In the genomic region with DNA sequence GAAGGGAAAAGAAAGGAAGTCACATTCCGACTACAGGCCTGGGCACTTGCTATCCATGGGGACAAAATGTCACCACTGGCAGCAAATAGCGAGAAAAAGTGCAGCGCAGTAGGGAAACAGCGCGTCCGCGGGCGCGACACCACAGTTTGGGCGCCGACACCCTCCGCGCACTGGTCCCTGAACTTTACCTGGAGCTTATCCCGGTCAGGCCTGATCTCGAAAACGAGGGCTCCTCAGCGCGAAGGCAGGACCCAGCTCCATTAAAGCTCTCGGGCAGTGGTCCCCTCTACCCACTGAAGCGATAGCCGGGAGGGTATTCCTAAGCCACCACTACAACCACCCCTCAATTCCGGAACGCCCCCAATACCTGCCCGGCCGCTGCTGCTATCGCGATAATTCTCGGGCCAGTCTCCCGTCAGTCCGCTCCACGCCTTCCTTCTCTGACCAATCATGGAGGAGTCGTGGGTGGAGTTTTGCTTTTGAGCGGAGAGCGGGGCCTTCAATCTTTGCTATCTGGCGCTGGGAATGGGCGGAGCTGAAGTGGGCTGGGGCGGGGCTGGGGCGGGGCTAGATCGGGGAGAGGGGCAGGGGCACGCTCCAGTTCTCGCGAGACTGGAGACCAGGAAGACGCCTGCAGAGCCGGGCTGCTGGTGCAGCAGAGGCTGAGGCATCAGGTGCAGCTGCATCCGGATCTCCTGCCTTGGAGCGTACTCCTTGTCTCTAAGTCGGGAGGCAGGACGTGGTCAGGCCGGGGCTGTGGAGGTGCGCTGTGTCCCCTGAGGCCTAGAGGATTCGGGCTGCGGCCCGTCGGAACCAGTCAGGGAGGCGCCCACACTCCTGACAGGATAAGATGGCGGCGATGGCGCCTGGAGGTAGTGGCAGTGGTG, we compare ENCODE assay signal across 8 cellular contexts. TPM values are rescaled to one million over a fixed set of nuclear protein-coding genes. Genes with fewer than 3 reads are reported as not detected.
DNase-seq lines count a peak whose midpoint lies in the region; ATAC-seq and TF ChIP-seq lines count a peak whose summit lies in the region.

Gene PIGN, minus strand, starts transcription at position 401 of the 887 bp plus-strand sequence. CDS start 25,703 bp downstream, outside the sequence.
A gene with protein sequence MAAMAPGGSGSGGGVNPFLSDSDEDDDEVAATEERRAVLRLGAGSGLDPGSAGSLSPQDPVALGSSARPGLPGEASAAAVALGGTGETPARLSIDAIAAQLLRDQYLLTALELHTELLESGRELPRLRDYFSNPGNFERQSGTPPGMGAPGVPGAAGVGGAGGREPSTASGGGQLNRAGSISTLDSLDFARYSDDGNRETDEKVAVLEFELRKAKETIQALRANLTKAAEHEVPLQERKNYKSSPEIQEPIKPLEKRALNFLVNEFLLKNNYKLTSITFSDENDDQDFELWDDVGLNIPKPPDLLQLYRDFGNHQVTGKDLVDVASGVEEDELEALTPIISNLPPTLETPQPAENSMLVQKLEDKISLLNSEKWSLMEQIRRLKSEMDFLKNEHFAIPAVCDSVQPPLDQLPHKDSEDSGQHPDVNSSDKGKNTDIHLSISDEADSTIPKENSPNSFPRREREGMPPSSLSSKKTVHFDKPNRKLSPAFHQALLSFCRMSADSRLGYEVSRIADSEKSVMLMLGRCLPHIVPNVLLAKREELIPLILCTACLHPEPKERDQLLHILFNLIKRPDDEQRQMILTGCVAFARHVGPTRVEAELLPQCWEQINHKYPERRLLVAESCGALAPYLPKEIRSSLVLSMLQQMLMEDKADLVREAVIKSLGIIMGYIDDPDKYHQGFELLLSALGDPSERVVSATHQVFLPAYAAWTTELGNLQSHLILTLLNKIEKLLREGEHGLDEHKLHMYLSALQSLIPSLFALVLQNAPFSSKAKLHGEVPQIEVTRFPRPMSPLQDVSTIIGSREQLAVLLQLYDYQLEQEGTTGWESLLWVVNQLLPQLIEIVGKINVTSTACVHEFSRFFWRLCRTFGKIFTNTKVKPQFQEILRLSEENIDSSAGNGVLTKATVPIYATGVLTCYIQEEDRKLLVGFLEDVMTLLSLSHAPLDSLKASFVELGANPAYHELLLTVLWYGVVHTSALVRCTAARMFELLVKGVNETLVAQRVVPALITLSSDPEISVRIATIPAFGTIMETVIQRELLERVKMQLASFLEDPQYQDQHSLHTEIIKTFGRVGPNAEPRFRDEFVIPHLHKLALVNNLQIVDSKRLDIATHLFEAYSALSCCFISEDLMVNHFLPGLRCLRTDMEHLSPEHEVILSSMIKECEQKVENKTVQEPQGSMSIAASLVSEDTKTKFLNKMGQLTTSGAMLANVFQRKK (plus strand): TSS at position 600 of the 887 bp plus-strand sequence. CDS start 251 bp downstream, at position 851.

- peak; percentile 98 for DNase-seq in AG10803 (ENCODE audit: low read depth)
- DNase-seq in NCI-H460 (ENCODE audit: extremely low read depth, low read depth): peak; percentile 97
- DNase-seq in activated CD4-positive, CD25-positive, alpha-beta regulatory T cell treated with anti-CD3 and anti-CD28 coated beads, Interleukin-2, amount 50 U/mL, for 72 hours: peak; percentile 85
- peak; percentile 99 for DNase-seq in cerebellum (ENCODE audit: low spot score)
- peak; percentile 100 for DNase-seq in islet precursor cell
- peak; percentile 88 to 91 (median 90) for DNase-seq in stimulated activated CD4-positive, alpha-beta T cell treated with anti-CD3 and anti-CD28 coated beads, Interleukin-12 subunit alpha, Interleukin-12 subunit beta, amount 100 ng/mL, for 48 hours (ENCODE audit: low read depth in 2 of 3, low spot score in 1 of 3)

- TF ChIP-seq CTCF in AG10803 (conservative IDR thresholded peaks at IDR 0.05; ENCODE audit: low read length): no peak

- peak within 1 kb of the TSS; percentile 98 for H3K4me3 ChIP-seq in AG10803 (ENCODE audit: low read length)

- peak; percentile 92 for ATAC-seq in GM19043 (IDR thresholded peaks at IDR 0.05; ENCODE audit: low read depth, unreplicated experiment)
- peak; percentile 77 for ATAC-seq in HG03378 (IDR thresholded peaks at IDR 0.05; ENCODE audit: unreplicated experiment)

RNA-seq across cellular contexts. Expression of gene PIGN, which starts in this region (rescaled TPM):
- 32.4 and 37.5 TPM in 2 replicates for total RNA-seq in NCI-H460 (2014; rRNA removed; shearing (Covaris generic))
- 16.4 and 39.5 TPM in 2 replicates for polyA plus RNA-seq in NCI-H460 (2014; cell fraction: nucleus; rRNA removed)
- total RNA-seq in cerebellum: 55.0 TPM

RNA-seq across cellular contexts. Expression of the second gene that starts in this region (rescaled TPM):
- total RNA-seq in NCI-H460 (2014; rRNA removed; shearing (Covaris generic)): 15.7 and 18.6 TPM in 2 replicates
- polyA plus RNA-seq in NCI-H460 (2014; cell fraction: nucleus; rRNA removed): 26.3 and 31.9 TPM in 2 replicates
- 70.5 TPM for total RNA-seq in cerebellum

Comparison
In these comparisons a context has a peak if more than half of its experiments do, and no peak if none do; other contexts are left out.
1. Peak in every context shown above with its lines: DNase-seq, ATAC-seq and H3K4me3 ChIP-seq.